In genomic region chr7:6166443-6166871, GRCh38 we compare ENCODE assay signal across 15 cellular contexts.
DNase-seq lines count a peak whose midpoint lies in the region; ATAC-seq and TF ChIP-seq lines count a peak whose summit lies in the region.
"Had no signal": no experiment of that assay in that cellular context is flagged by ENCODE, and none has a peak within 500 bp of the region (broad histone marks: within the 10 kb centered on the region; RNA-seq: fewer than 3 reads in every experiment).

No MANE protein-coding gene starts in this region.

- H3K4me3 Mint-ChIP-seq in glutamatergic neuron (ENCODE audit: unreplicated experiment), result peak overlapping the region; percentile 73
- H3K4me3 Mint-ChIP-seq in type B pancreatic cell, result peak overlapping the region; percentile 22

- no peak for TF ChIP-seq POLR2A in stomach (IDR thresholded peaks at IDR 0.05)

- H3K36me3 Mint-ChIP-seq in glutamatergic neuron (ENCODE audit: unreplicated experiment) (no peaks in the 10 kb centered on the region), type B pancreatic cell (peaks cover 9% of the 10 kb centered on the region)

- DNase-seq in right atrium auricular region (ENCODE audit: low spot score) (no peak), Right ventricle myocardium inferior (ENCODE audit: missing footprints) (no peak), NCI-H345 treated with DMSO at 0.1 percent for 48 hours (lab: John Stamatoyannopoulos, UW; ENCODE audit: unreplicated experiment) (peak; percentile 12), glutamatergic neuron (peak; percentile 54), type B pancreatic cell (ENCODE audit: extremely low spot score, unreplicated experiment) (no peak), stomach (no peak)
- DNase-seq in stimulated activated CD4-positive, alpha-beta T cell treated with anti-CD3 and anti-CD28 coated beads, Interleukin-4, amount 100 ng/mL, for 1 hour, result no peak
- DNase-seq: activated CD4-positive, alpha-beta T cell treated with anti-CD3 and anti-CD28 coated beads for 1 hour; aorta; colonic mucosa; NCI-H446 treated with DMSO at 0.1 percent for 48 hours; stimulated activated CD4-positive, alpha-beta T cell treated with anti-CD3 and anti-CD28 coated beads, Interleukin-2, amount 100 ng/mL, for 48 hours had no signal

- H3K4me1 ChIP-seq in right atrium auricular region (peaks cover 0 to 56% of the 10 kb centered on the region in 2 donors), stomach (peaks cover 0 to 15% (median 5%) of the 10 kb centered on the region in 4 donors)
- H3K4me1 ChIP-seq: colonic mucosa, SJSA1 had no signal

- H3K9me3 ChIP-seq in right atrium auricular region (no peaks in the 10 kb centered on the region), stomach (no peaks in the 10 kb centered on the region)
- H3K9me3 ChIP-seq: colonic mucosa, SJSA1 had no signal

- H3K27ac Mint-ChIP-seq in glutamatergic neuron (ENCODE audit: unreplicated experiment) (peak overlapping the region; percentile 90), type B pancreatic cell (peak overlapping the region; percentile 78)

- no peak overlapping the region for H3K4me3 ChIP-seq in right atrium auricular region
- H3K4me3 ChIP-seq in stomach, result no peak overlapping the region
- H3K4me3 ChIP-seq: colonic mucosa, SJSA1 had no signal

- H3K4me1 Mint-ChIP-seq in glutamatergic neuron (ENCODE audit: low read depth, unreplicated experiment) (peaks cover 48% of the 10 kb centered on the region), type B pancreatic cell (ENCODE audit: unreplicated experiment) (peaks cover 40% of the 10 kb centered on the region)

- 83 to 94% (median 92%) methylated on average over 10 to 13 of the region's 13 CpGs for WGBS in stomach, 5 donors

- H3K9me3 Mint-ChIP-seq in glutamatergic neuron (ENCODE audit: unreplicated experiment) (peaks cover 1% of the 10 kb centered on the region), type B pancreatic cell (no peaks in the 10 kb centered on the region)

- ATAC-seq in Right ventricle myocardium inferior (no peak), HG03196 (IDR thresholded peaks at IDR 0.05; ENCODE audit: unreplicated experiment) (no peak)

- H3K27me3 Mint-ChIP-seq in glutamatergic neuron (ENCODE audit: unreplicated experiment) (peaks cover 7% of the 10 kb centered on the region), type B pancreatic cell (no peaks in the 10 kb centered on the region)

- TF ChIP-seq CTCF in right atrium auricular region (IDR thresholded peaks at IDR 0.05), result no peak
- TF ChIP-seq CTCF in glutamatergic neuron (IDR thresholded peaks at IDR 0.05; ENCODE audit: partially characterized antibody, unreplicated experiment), result no peak
- no peak for TF ChIP-seq CTCF in type B pancreatic cell (conservative IDR thresholded peaks at IDR 0.05)
- no peak for TF ChIP-seq CTCF in stomach (IDR thresholded peaks at IDR 0.05)

- H3K27ac ChIP-seq in right atrium auricular region (peak overlapping the region; percentile 82), stomach (no peak overlapping the region)
- H3K27ac ChIP-seq: colonic mucosa, KMS-11, SJSA1 had no signal

- H3K27me3 ChIP-seq in right atrium auricular region, result no peaks in the 10 kb centered on the region
- no peaks in the 10 kb centered on the region for H3K27me3 ChIP-seq in stomach
- H3K27me3 ChIP-seq: colonic mucosa, SJSA1 had no signal

- H3K36me3 ChIP-seq in right atrium auricular region, result peaks cover 28% of the 10 kb centered on the region
- peaks cover 33 to 94% (median 79%) of the 10 kb centered on the region in 4 donors for H3K36me3 ChIP-seq in stomach
- H3K36me3 ChIP-seq: colonic mucosa had no signal

- intact Hi-C loops in Right ventricle myocardium inferior (cut with DNase I) (loop anchor here (2.0 to 5.0 kb wide), 2 partner anchors 56 to 104 kb away; no protein-coding TSS in a partner anchor), stomach (cut with DNase I; ENCODE audit: low total_unique reads) (no loop called here)

- TF ChIP-seq EP300 in stomach (IDR thresholded peaks at IDR 0.05), result no peak

Comparison
In these comparisons a context has a peak if more than half of its experiments do, and no peak if none do; other contexts are left out.
1. DNase-seq: peak in NCI-H345 treated with DMSO at 0.1 percent for 48 hours (single experiment) and glutamatergic neuron (single experiment); none in right atrium auricular region (single experiment), Right ventricle myocardium inferior (single experiment), type B pancreatic cell (single experiment), stomach (single experiment) and stimulated activated CD4-positive, alpha-beta T cell treated with anti-CD3 and anti-CD28 coated beads, Interleukin-4, amount 100 ng/mL, for 1 hour (single experiment).
2. H3K27ac ChIP-seq: peak in right atrium auricular region (2 of 2); none in stomach (0 of 5).